Comparison of ENCODE assay signal across 12 cellular contexts in the genomic region with DNA sequence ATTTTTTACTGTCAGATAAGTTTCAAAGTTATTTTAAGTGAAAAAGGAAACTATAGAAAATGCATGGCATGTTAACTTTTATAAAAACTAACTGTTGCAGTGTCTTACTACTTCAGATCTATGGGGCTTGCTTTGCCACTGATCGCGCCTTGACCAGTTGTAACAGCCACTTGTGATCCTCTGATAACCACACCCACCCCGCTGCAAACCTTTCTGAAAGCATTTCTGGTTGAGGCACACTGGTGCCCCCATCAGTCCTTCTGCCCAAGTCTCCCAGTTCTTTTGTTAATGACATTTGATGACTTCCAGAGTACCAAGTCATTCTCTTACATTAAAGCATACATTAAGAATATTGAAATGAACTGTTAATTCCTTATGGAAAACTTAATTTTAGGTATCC.
DNase-seq lines count a peak whose midpoint lies in the region; ATAC-seq and TF ChIP-seq lines count a peak whose summit lies in the region.
"Had no signal": no experiment of that assay in that cellular context is flagged by ENCODE, and none has a peak within 500 bp of the region (broad histone marks: within the 10 kb centered on the region; RNA-seq: fewer than 3 reads in every experiment).

No MANE protein-coding gene starts in this region.

- peaks cover 7 to 22% of the 10 kb centered on the region in 2 donors for H3K36me3 Mint-ChIP-seq in naive B cell

- H3K79me2 ChIP-seq in Karpas-422 (ENCODE audit: low read length), result peaks cover 99% of the 10 kb centered on the region

- H3K4me1 Mint-ChIP-seq in naive B cell, result peaks cover 56 to 98% (median 80%) of the 10 kb centered on the region in 3 donors

- POLR2A ChIA-PET in HEK293 (lab: Yijun Ruan, JAX), result interaction anchor here (0.9 kb wide), 1 partner anchor 16 kb away, joined by 5 read pairs; no protein-coding TSS in a partner anchor

- CTCF ChIA-PET in HEK293 (lab: Yijun Ruan, JAX), result interaction anchor here (0.7 to 1.6 kb wide), 3 partner anchors 49 to 102 kb away, joined by 3 to 4 read pairs (median 3); no protein-coding TSS in a partner anchor

- H2AFZ ChIP-seq in Karpas-422 (ENCODE audit: low read length), result no peak overlapping the region

- no peaks in the 10 kb centered on the region for H3K9me2 ChIP-seq in Karpas-422 (replicated peaks; ENCODE audit: insufficient read depth, low read length)

- H3K9me3 ChIP-seq in BLaER1 (no peaks in the 10 kb centered on the region), HEK293 (ENCODE audit: control insufficient read depth, insufficient read depth, low read depth, low read length) (no peaks in the 10 kb centered on the region), adipocyte (ENCODE audit: control insufficient read depth, low read length) (no peaks in the 10 kb centered on the region), Karpas-422 (ENCODE audit: low read length) (no peaks in the 10 kb centered on the region)

- peak overlapping the region in 5 of 6 donors; percentile 20 to 88 (median 81) for H3K27ac Mint-ChIP-seq in naive B cell
- H3K27ac Mint-ChIP-seq: HFFc6 had no signal

- peaks cover 76% of the 10 kb centered on the region for H3K4me1 ChIP-seq in BLaER1
- H3K4me1 ChIP-seq in HEK293 (ENCODE audit: control insufficient read depth, insufficient read depth, low read length), result peaks cover 24% of the 10 kb centered on the region
- H3K4me1 ChIP-seq in adipocyte (ENCODE audit: control insufficient read depth, insufficient read depth, low read length), result peaks cover 34% of the 10 kb centered on the region
- peaks cover 51% of the 10 kb centered on the region for H3K4me1 ChIP-seq in Karpas-422 (ENCODE audit: low read length)

- H3K36me3 ChIP-seq in BLaER1 (peaks cover 81% of the 10 kb centered on the region), HEK293 (ENCODE audit: control insufficient read depth in 2 of 2, insufficient read depth in 1 of 2, low read length in 2 of 2) (no peaks in the 10 kb centered on the region), adipocyte (ENCODE audit: control insufficient read depth, insufficient read depth, low read length, severe bottlenecking) (peaks cover 16% of the 10 kb centered on the region), Karpas-422 (ENCODE audit: insufficient read depth, low read length) (no peaks in the 10 kb centered on the region)

- H3K27ac ChIP-seq in BLaER1 (no peak overlapping the region), HEK293 (ENCODE audit: extremely low read depth, low read depth, low read length) (no peak overlapping the region), Karpas-422 (ENCODE audit: low read length) (no peak overlapping the region)

- H4K20me1 ChIP-seq in BLaER1 (peaks cover 100% of the 10 kb centered on the region), Karpas-422 (ENCODE audit: insufficient read depth, low read depth, low read length) (peaks cover 20% of the 10 kb centered on the region; the same call in 1 of the 2 replicates)

- H3K27me3 ChIP-seq in BLaER1 (no peaks in the 10 kb centered on the region), adipocyte (replicated peaks; ENCODE audit: control insufficient read depth, insufficient read depth, low read length) (no peaks in the 10 kb centered on the region), Karpas-422 (ENCODE audit: low read length) (no peaks in the 10 kb centered on the region)

- no peak for TF ChIP-seq CTCF in HEK293 (tag by site-specific recombination; IDR thresholded peaks at IDR 0.05)

- peak overlapping the region in 4 of 8 donors; percentile 2 to 25 (median 15) for H3K4me3 Mint-ChIP-seq in naive B cell

- peaks cover 0 to 1% (median 0%) of the 10 kb centered on the region in 7 donors for H3K9me3 Mint-ChIP-seq in naive B cell
- H3K9me3 Mint-ChIP-seq: HFFc6 had no signal

- ATAC-seq in naive B cell (ENCODE audit: low read depth in 2 of 2) (peak in 1 of 2 donors; percentile 35), HG02884 (IDR thresholded peaks at IDR 0.05; ENCODE audit: unreplicated experiment) (no peak), HG02885 (IDR thresholded peaks at IDR 0.05; ENCODE audit: poor library complexity, unreplicated experiment) (no peak)

- 0 out of 2 replicates have a peak overlapping the region, but pooled peaks have one; percentile 0 for H3K4me2 ChIP-seq in BLaER1
- H3K4me2 ChIP-seq in Karpas-422 (ENCODE audit: low read depth, low read length, poor library complexity, severe bottlenecking), result no peak overlapping the region

- H3K4me3 ChIP-seq in BLaER1 (no peak overlapping the region), HEK293 (ENCODE audit: low read depth, low read length) (no peak overlapping the region), adipocyte (ENCODE audit: low read length) (peak overlapping the region; percentile 18), Karpas-422 (ENCODE audit: low read length) (no peak overlapping the region)

- H3K9ac ChIP-seq in BLaER1 (no peak overlapping the region), adipocyte (ENCODE audit: low read length) (no peak overlapping the region), Karpas-422 (ENCODE audit: low read length) (no peak overlapping the region)

- H3K27me3 Mint-ChIP-seq in naive B cell, result no peaks in the 10 kb centered on the region

- DNase-seq in adipocyte (ENCODE audit: low read depth) (peak; percentile 36), naive B cell (no peak), Karpas-422 (no peak), epidermal melanocyte (ENCODE audit: insufficient read length, low spot score) (no peak)
- DNase-seq: amniotic stem cell, HFFc6, NCI-H1092, NCI-H69 had no signal

TF ChIP-seq in HEK293, 187 proteins besides CTCF, POLR2A, EP300 and RAD21:
- TF ChIP-seq ZNF341 (tag by site-specific recombination; IDR thresholded peaks at IDR 0.05; ENCODE audit: low read depth) (peak; percentile 68), GLI4 (tag by site-specific recombination; IDR thresholded peaks at IDR 0.05) (no peak)
